ENCODE assay signal across 13 cellular contexts in the genomic region with DNA sequence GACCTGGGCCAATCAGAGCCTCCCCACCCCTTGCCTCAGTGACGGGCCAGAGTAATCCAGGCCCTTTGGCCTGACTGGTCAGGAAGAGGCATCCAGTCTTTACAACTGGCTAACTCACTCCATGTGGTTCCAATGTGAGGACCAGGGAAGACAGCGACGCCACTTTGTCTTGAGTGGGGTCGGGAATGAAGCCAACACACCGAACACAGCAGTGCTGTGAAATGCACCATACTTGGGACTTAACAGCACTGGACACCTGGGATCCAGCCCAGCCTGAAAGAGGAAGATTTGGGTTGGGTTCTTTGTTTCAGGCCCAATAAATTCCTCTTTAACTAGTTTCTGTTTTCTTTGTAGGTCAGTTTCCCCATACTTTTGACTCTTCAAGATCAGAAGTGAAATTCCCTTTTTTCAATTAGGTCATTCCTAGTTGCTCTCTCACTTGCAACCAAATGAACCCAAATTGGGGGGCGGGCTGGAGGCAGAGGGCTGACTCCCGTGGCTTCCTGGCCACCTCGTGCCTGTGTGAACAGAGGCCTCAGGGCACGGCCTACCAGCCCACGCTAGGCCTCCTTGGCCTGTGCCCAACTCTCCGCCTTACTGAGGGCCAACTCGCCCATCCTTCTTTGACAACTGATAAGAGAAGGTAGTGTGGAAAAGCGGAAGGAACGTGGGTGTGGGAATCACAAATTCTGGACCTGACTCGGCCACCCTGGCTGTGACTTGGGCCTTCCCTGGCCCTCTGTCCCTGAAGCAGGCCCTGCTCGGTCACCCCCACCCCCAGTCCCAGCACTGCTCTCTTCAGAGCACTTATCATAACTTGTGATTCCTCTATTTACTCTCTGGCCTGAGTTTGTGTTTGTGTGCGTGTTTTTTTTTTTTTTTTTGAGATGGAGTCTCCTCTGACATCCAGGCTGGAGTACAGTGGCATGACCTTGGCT. TPM values are rescaled to one million over a fixed set of nuclear protein-coding genes. Genes with fewer than 3 reads are reported as not detected.
A peak's percentile ranks its signal among the peaks of the same experiment; 100 is the strongest.
DNase-seq lines count a peak whose midpoint lies in the region; ATAC-seq, FAIRE-seq and TF ChIP-seq lines count a peak whose summit lies in the region.
"Had no signal": no experiment of that assay in that cellular context is flagged by ENCODE, and none has a peak within 500 bp of the region (broad histone marks: within the 10 kb centered on the region; RNA-seq: fewer than 3 reads in every experiment).

No MANE protein-coding gene starts in this region.

- intact Hi-C loops in left cardiac atrium (cut with DNase I): no loop called here
- intact Hi-C loops in pancreas (cut with DNase I): no loop called here

- H3K27ac Mint-ChIP-seq in stimulated activated naive CD8-positive, alpha-beta T cell treated with anti-CD3 and anti-CD28 coated beads, Interleukin-15, amount 100 ng/mL, for 72 hours: peak overlapping the region in 1 of 2 donors; percentile 72
- no peak overlapping the region for H3K27ac Mint-ChIP-seq in activated CD8-positive, alpha-beta memory T cell treated with anti-CD3 and anti-CD28 coated beads, Interleukin-2, amount 10 ng/mL, durations not matched to agents 7 days and 5 days

- CTCF ChIA-PET in activated CD8-positive, alpha-beta memory T cell treated with anti-CD3 and anti-CD28 coated beads, Interleukin-2, amount 10 ng/mL, durations not matched to agents 7 days and 5 days (lab: Charles Lee): no interaction called here

- no peaks in the 10 kb centered on the region for H3K36me3 Mint-ChIP-seq in activated CD8-positive, alpha-beta memory T cell treated with anti-CD3 and anti-CD28 coated beads, Interleukin-2, amount 10 ng/mL, durations not matched to agents 7 days and 5 days

- DNase-seq in stimulated activated naive CD8-positive, alpha-beta T cell treated with anti-CD3 and anti-CD28 coated beads, Interleukin-15, Interleukin-2, amounts not matched to agents 100 U/mL and 50 U/mL, for 24 hours: no peak
- no peak for DNase-seq in stimulated activated naive CD8-positive, alpha-beta T cell treated with anti-CD3 and anti-CD28 coated beads, Interleukin-15, amount 100 ng/mL, for 72 hours
- DNase-seq in left cardiac atrium (peak; percentile 87), pancreas (peak in 4 of 6 donors; percentile 11 to 42 (median 42)), foreskin keratinocyte (no peak), D721Med (ENCODE audit: insufficient read length, low spot score) (no peak), occipital lobe (lab: John Stamatoyannopoulos, UW) (no peak)
- DNase-seq in activated CD8-positive, alpha-beta memory T cell treated with anti-CD3 and anti-CD28 coated beads, Interleukin-2, amount 10 ng/mL, durations not matched to agents 7 days and 5 days: no peak
- DNase-seq: activated CD8-positive, alpha-beta memory T cell treated with anti-CD3 and anti-CD28 coated beads for 24 hours; activated naive CD4-positive, alpha-beta T cell treated with anti-CD3 and anti-CD28 coated beads, Interleukin-2, amount 50 U/mL, for 16 hours; Kasumi-1 had no signal

- WGBS in pancreas, 2 donors: 52 to 56% methylated on average over 17 of the region's 17 CpGs

- H3K27me3 Mint-ChIP-seq in stimulated activated naive CD8-positive, alpha-beta T cell treated with anti-CD3 and anti-CD28 coated beads, Interleukin-15, amount 100 ng/mL, for 72 hours: peaks cover 24% of the 10 kb centered on the region
- peaks cover 21% of the 10 kb centered on the region for H3K27me3 Mint-ChIP-seq in activated CD8-positive, alpha-beta memory T cell treated with anti-CD3 and anti-CD28 coated beads, Interleukin-2, amount 10 ng/mL, durations not matched to agents 7 days and 5 days

- no peak overlapping the region for H3K4me3 Mint-ChIP-seq in stimulated activated naive CD8-positive, alpha-beta T cell treated with anti-CD3 and anti-CD28 coated beads, Interleukin-15, amount 100 ng/mL, for 72 hours
- no peak overlapping the region for H3K4me3 Mint-ChIP-seq in activated CD8-positive, alpha-beta memory T cell treated with anti-CD3 and anti-CD28 coated beads, Interleukin-2, amount 10 ng/mL, durations not matched to agents 7 days and 5 days

- no peaks in the 10 kb centered on the region for H3K4me1 Mint-ChIP-seq in stimulated activated naive CD8-positive, alpha-beta T cell treated with anti-CD3 and anti-CD28 coated beads, Interleukin-15, amount 100 ng/mL, for 72 hours
- H3K4me1 Mint-ChIP-seq in activated CD8-positive, alpha-beta memory T cell treated with anti-CD3 and anti-CD28 coated beads, Interleukin-2, amount 10 ng/mL, durations not matched to agents 7 days and 5 days: no peaks in the 10 kb centered on the region

- FAIRE-seq in pancreas (lab: Jason Lieb, UNC) (no peak), D721Med (lab: Jason Lieb, UNC) (no peak)

- no peaks in the 10 kb centered on the region for H3K36me3 ChIP-seq in pancreas
- H3K36me3 ChIP-seq: suprapubic skin had no signal

- H3K4me1 ChIP-seq in pancreas (peaks cover 0 to 2% (median 0%) of the 10 kb centered on the region in 3 donors), foreskin keratinocyte (peaks cover 6% of the 10 kb centered on the region)

- H3K27ac ChIP-seq in pancreas (peak overlapping the region in 2 of 4 donors; percentile 37 to 63), foreskin keratinocyte (no peak overlapping the region)
- H3K27ac ChIP-seq: suprapubic skin had no signal

- no peak overlapping the region for H3K4me3 ChIP-seq in pancreas
- H3K4me3 ChIP-seq: esophagus muscularis mucosa, suprapubic skin had no signal

- ATAC-seq in stimulated activated naive CD8-positive, alpha-beta T cell treated with anti-CD3 and anti-CD28 coated beads, Interleukin-15, Interleukin-2, amounts not matched to agents 100 U/mL and 50 U/mL, for 24 hours: peak; percentile 14
- no peak for ATAC-seq in stimulated activated naive CD8-positive, alpha-beta T cell treated with anti-CD3 and anti-CD28 coated beads, Interleukin-15, amount 100 ng/mL, for 72 hours
- ATAC-seq in left cardiac atrium (peak; percentile 56 to 80), pancreas (peak in 3 of 4 donors; percentile 57 to 72 (median 65)), foreskin keratinocyte (no peak)
- ATAC-seq in activated CD8-positive, alpha-beta memory T cell treated with anti-CD3 and anti-CD28 coated beads, Interleukin-2, amount 10 ng/mL, durations not matched to agents 7 days and 5 days: no peak

- no peaks in the 10 kb centered on the region for H3K9me3 ChIP-seq in pancreas
- H3K9me3 ChIP-seq: suprapubic skin had no signal

- H3K9me3 Mint-ChIP-seq in stimulated activated naive CD8-positive, alpha-beta T cell treated with anti-CD3 and anti-CD28 coated beads, Interleukin-15, amount 100 ng/mL, for 72 hours: no peaks in the 10 kb centered on the region
- H3K9me3 Mint-ChIP-seq in activated CD8-positive, alpha-beta memory T cell treated with anti-CD3 and anti-CD28 coated beads, Interleukin-2, amount 10 ng/mL, durations not matched to agents 7 days and 5 days (ENCODE audit: low read depth): no peaks in the 10 kb centered on the region

- TF ChIP-seq CTCF in pancreas (IDR thresholded peaks at IDR 0.05) (no peak), foreskin keratinocyte (conservative IDR thresholded peaks at IDR 0.05) (no peak), D721Med (IDR thresholded peaks at IDR 0.05; ENCODE audit: insufficient read depth, missing control alignments) (no peak)

- H3K27me3 ChIP-seq in pancreas (no peaks in the 10 kb centered on the region), foreskin keratinocyte (no peaks in the 10 kb centered on the region)
- H3K27me3 ChIP-seq: esophagus muscularis mucosa, suprapubic skin had no signal

RNA-seq across cellular contexts. Expression of gene SULF2, which starts 17.0 kb away (rescaled TPM):
- total RNA-seq in left cardiac atrium (10 to 100 TPM; 37.2 to 55.1 TPM), pancreas (10 to 100 TPM in 3 of 6 donors, 1 to 10 TPM in 3; 4.5 to 41.7 (median 8.5) TPM), foreskin keratinocyte (230 and 277 TPM in 2 replicates), occipital lobe (9.4 TPM)
- polyA plus RNA-seq in pancreas (10 to 100 TPM in 1 of 2 donors, 1 to 10 TPM in 1; 7.7 to 14.2 TPM), foreskin keratinocyte (153 and 180 TPM in 2 replicates)
- total RNA-seq in activated CD8-positive, alpha-beta memory T cell treated with anti-CD3 and anti-CD28 coated beads, Interleukin-2, amount 10 ng/mL, durations not matched to agents 7 days and 5 days: 1 to 10 TPM in 1 of 2 experiments, under 1 TPM in 1; 0.79 to 2.0 TPM

Comparison
In these comparisons a context has a peak if more than half of its experiments do, and no peak if none do; other contexts are left out.
1. ATAC-seq: peak in stimulated activated naive CD8-positive, alpha-beta T cell treated with anti-CD3 and anti-CD28 coated beads, Interleukin-15, Interleukin-2, amounts not matched to agents 100 U/mL and 50 U/mL, for 24 hours (single experiment), left cardiac atrium (2 of 2) and pancreas (3 of 4); none in stimulated activated naive CD8-positive, alpha-beta T cell treated with anti-CD3 and anti-CD28 coated beads, Interleukin-15, amount 100 ng/mL, for 72 hours (single experiment), foreskin keratinocyte (single experiment) and activated CD8-positive, alpha-beta memory T cell treated with anti-CD3 and anti-CD28 coated beads, Interleukin-2, amount 10 ng/mL, durations not matched to agents 7 days and 5 days (single experiment).
2. DNase-seq: peak in left cardiac atrium (single experiment) and pancreas (4 of 6); none in stimulated activated naive CD8-positive, alpha-beta T cell treated with anti-CD3 and anti-CD28 coated beads, Interleukin-15, Interleukin-2, amounts not matched to agents 100 U/mL and 50 U/mL, for 24 hours (single experiment), stimulated activated naive CD8-positive, alpha-beta T cell treated with anti-CD3 and anti-CD28 coated beads, Interleukin-15, amount 100 ng/mL, for 72 hours (0 of 2), foreskin keratinocyte (0 of 2), D721Med (single experiment), occipital lobe (single experiment) and activated CD8-positive, alpha-beta memory T cell treated with anti-CD3 and anti-CD28 coated beads, Interleukin-2, amount 10 ng/mL, durations not matched to agents 7 days and 5 days (single experiment).